26 cellular contexts compared by ENCODE assay signal in genomic region chr10:15636446-15636845, GRCh38.
"Had no signal": no experiment of that assay in that cellular context is flagged by ENCODE, and none has a peak within 500 bp of the region (broad histone marks: within the 10 kb centered on the region; RNA-seq: fewer than 3 reads in every experiment).

No MANE protein-coding gene starts in this region.

- H3K36me3 ChIP-seq: colonic mucosa, heart left ventricle, left lung, neutrophil, pancreas, right lobe of liver, tibial nerve, upper lobe of left lung, uterus had no signal

- H3K4me1 ChIP-seq: colonic mucosa, left lung, pancreas, right lobe of liver, tibial nerve, uterus had no signal

- H3K9me3 ChIP-seq: colonic mucosa, gastroesophageal sphincter, heart left ventricle, left lung, neutrophil, pancreas, right lobe of liver, tibial nerve, upper lobe of left lung, uterus had no signal

- H3K27ac ChIP-seq: colonic mucosa, epithelial cell of prostate, gastroesophageal sphincter, heart left ventricle, hepatocyte, left lung, neutrophil, pancreas, right lobe of liver, tibial nerve, upper lobe of left lung, uterus had no signal

- DNase-seq: colonic mucosa; effector CD8-positive, alpha-beta T cell; endodermal cell; foreskin fibroblast; heart left ventricle; left cardiac atrium; left lung; mesenchymal stem cell; midbrain; naive thymus-derived CD8-positive, alpha-beta T cell; pancreas; right lobe of liver; small intestine; stimulated activated CD4-positive, alpha-beta T cell treated with anti-CD3 and anti-CD28 coated beads, Interleukin-12 subunit alpha, Interleukin-12 subunit beta, amount 100 ng/mL, for 4 hours; stimulated activated CD4-positive, alpha-beta T cell treated with anti-CD3 and anti-CD28 coated beads, Interleukin-1b, Interleukin-23, amount 100 ng/mL, for 48 hours; stimulated activated CD4-positive, alpha-beta T cell treated with anti-CD3 and anti-CD28 coated beads, Interleukin-4, amount 100 ng/mL, for 1 hour; stimulated activated CD8-positive, alpha-beta memory T cell treated with anti-CD3 and anti-CD28 coated beads, Interleukin-4, amount 100 ng/mL, for 48 hours; stimulated activated naive CD4-positive, alpha-beta T cell; stimulated activated naive CD8-positive, alpha-beta T cell treated with anti-CD3 and anti-CD28 coated beads, Interleukin-15, amount 100 ng/mL, for 72 hours; upper lobe of left lung; uterus had no signal

- H3K4me3 ChIP-seq: colonic mucosa, gastroesophageal sphincter, heart left ventricle, hepatocyte, left lung, pancreas, right lobe of liver, tibial nerve, upper lobe of left lung, uterus had no signal
